8 cellular contexts compared by ENCODE assay signal in the genomic region with DNA sequence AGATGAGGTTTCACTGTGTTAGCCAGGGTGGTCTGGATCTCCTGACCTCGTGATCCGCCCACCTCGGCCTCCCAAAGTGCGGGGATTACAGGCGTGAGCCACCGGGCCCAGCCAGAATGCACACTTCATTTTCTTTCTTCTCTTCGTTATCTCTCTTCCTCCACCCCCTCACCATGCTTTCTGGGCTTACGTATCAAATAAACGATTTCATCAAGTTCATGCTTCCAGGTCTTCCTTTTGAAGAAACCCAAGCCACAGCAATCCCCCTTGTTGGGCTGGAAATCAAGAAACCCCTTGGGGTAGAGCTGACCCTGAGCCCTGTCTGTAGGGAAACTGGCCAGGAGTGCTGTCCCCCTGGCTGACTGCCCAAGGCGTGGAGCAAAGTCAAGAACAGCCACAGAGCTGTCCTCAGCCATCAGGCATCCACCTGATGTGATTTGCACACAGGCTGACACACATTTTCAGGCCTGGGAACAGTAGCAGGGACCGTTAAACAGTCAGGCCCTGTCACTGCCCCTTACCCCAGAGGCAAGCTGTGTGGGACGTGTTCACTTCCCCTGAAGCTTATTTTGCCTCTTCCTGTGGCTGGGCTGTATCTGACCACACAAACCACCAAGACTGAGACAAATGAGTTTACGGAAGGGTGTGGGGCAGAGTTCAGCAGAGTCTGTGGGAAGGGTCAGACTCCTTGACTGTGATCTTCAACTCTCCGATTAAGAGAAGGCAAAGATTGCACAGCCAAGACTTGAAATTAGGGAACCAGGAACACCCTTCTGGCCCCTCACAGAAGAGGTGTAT. TPM values are rescaled to one million over a fixed set of nuclear protein-coding genes. Genes with fewer than 3 reads are reported as not detected.
DNase-seq lines count a peak whose midpoint lies in the region; ATAC-seq and TF ChIP-seq lines count a peak whose summit lies in the region.

No MANE protein-coding gene starts in this region.

- peak overlapping the region in 1 of 8 donors; percentile 42 for H3K4me3 ChIP-seq in spleen

- WGBS in spleen, 5 donors, result 11 to 24% (median 15%) methylated on average over 13 to 14 of the region's 14 CpGs

- TF ChIP-seq POLR2A in spleen (IDR thresholded peaks at IDR 0.05), result no peak

- TF ChIP-seq CTCF in spleen (IDR thresholded peaks at IDR 0.05 in 8 of 11, conservative IDR thresholded peaks at IDR 0.05 in 3 of 11), result no peak

- H3K9me3 Mint-ChIP-seq in activated CD4-positive, alpha-beta T cell treated with anti-CD3 and anti-CD28 coated beads, Interleukin-2, amount 10 ng/mL, durations not matched to agents 24 days and 14 days, result peaks cover 14% of the 10 kb centered on the region

- H3K4me1 Mint-ChIP-seq in activated CD4-positive, alpha-beta T cell treated with anti-CD3 and anti-CD28 coated beads, Interleukin-2, amount 10 ng/mL, durations not matched to agents 24 days and 14 days, result peaks cover 39% of the 10 kb centered on the region

- H3K4me3 Mint-ChIP-seq in activated CD4-positive, alpha-beta T cell treated with anti-CD3 and anti-CD28 coated beads, Interleukin-2, amount 10 ng/mL, durations not matched to agents 24 days and 14 days, result peak overlapping the region; percentile 72

- H3K36me3 Mint-ChIP-seq in activated CD4-positive, alpha-beta T cell treated with anti-CD3 and anti-CD28 coated beads, Interleukin-2, amount 10 ng/mL, durations not matched to agents 24 days and 14 days (ENCODE audit: low read depth), result peaks cover 21% of the 10 kb centered on the region

- H3K4me1 ChIP-seq in spleen, result peaks cover 18 to 74% (median 32%) of the 10 kb centered on the region in 6 donors

- H3K27ac ChIP-seq in spleen, result peak overlapping the region; percentile 24 to 91 (median 80)

- H3K27ac Mint-ChIP-seq in activated CD4-positive, alpha-beta T cell treated with anti-CD3 and anti-CD28 coated beads, Interleukin-2, amount 10 ng/mL, durations not matched to agents 24 days and 14 days, result peak overlapping the region; percentile 91

- peak; percentile 91 for DNase-seq in CMK (ENCODE audit: low read depth)
- DNase-seq in activated CD4-positive, alpha-beta T cell treated with anti-CD3 and anti-CD28 coated beads, Interleukin-2, amount 10 ng/mL, durations not matched to agents 24 days and 14 days, result peak; percentile 92
- peak in 30 of 42 donors; percentile 7 to 64 (median 33) for DNase-seq in head of caudate nucleus
- peak; percentile 88 for DNase-seq in spleen
- no peak for DNase-seq in NCI-H524 (lab: John Stamatoyannopoulos, UW)
- DNase-seq in NCI-H1092 treated with DMSO at 0.1 percent for 48 hours (lab: John Stamatoyannopoulos, UW), result no peak

- intact Hi-C loops in activated CD4-positive, alpha-beta T cell treated with anti-CD3 and anti-CD28 coated beads, Interleukin-2, amount 10 ng/mL, durations not matched to agents 24 days and 14 days (cut with micrococcal nuclease), result loop anchor here (1.0 kb wide), 2 partner anchors 9 to 15 kb away; partner anchors contain the start of gene NMUR1
- intact Hi-C loops in head of caudate nucleus (cut with DNase I), result no loop called here
- intact Hi-C loops in spleen (cut with DNase I; ENCODE audit: low total_unique reads), result no loop called here

- no peaks in the 10 kb centered on the region for H3K36me3 ChIP-seq in spleen

- peaks cover 3 to 17% (median 12%) of the 10 kb centered on the region in 8 donors for H3K9me3 ChIP-seq in spleen

- ATAC-seq in GM19467 (IDR thresholded peaks at IDR 0.05; ENCODE audit: unreplicated experiment), result peak; percentile 99
- ATAC-seq in HG03571 (IDR thresholded peaks at IDR 0.05; ENCODE audit: unreplicated experiment), result peak; percentile 99

- peaks cover 8% of the 10 kb centered on the region for H3K27me3 Mint-ChIP-seq in activated CD4-positive, alpha-beta T cell treated with anti-CD3 and anti-CD28 coated beads, Interleukin-2, amount 10 ng/mL, durations not matched to agents 24 days and 14 days

- H3K27me3 ChIP-seq in spleen (replicated peaks in 1 of 7), result no peaks in the 10 kb centered on the region

RNA-seq across cellular contexts. Expression of gene NMUR1, which starts 15.1 kb away (rescaled TPM):
- total RNA-seq in activated CD4-positive, alpha-beta T cell treated with anti-CD3 and anti-CD28 coated beads, Interleukin-2, amount 10 ng/mL, durations not matched to agents 24 days and 14 days, result 0.09 TPM in 1 of 2 replicates, not detected in the other
- 1 to 10 TPM in 6 of 7 donors, under 1 TPM in 1; 0.79 to 6.2 (median 3.1) TPM for total RNA-seq in spleen
- 1 to 10 TPM in 1 of 3 donors, under 1 TPM in 2; 0.32 to 1.0 (median 0.83) TPM for polyA plus RNA-seq in spleen

RNA-seq across cellular contexts. Expression of gene TEX44, which starts 47.4 kb away (rescaled TPM):
- not detected in 2 replicates for total RNA-seq in activated CD4-positive, alpha-beta T cell treated with anti-CD3 and anti-CD28 coated beads, Interleukin-2, amount 10 ng/mL, durations not matched to agents 24 days and 14 days
- not detected for total RNA-seq in spleen
- polyA plus RNA-seq in spleen, result not detected

Comparison
In these comparisons a context has a peak if more than half of its experiments do, and no peak if none do; other contexts are left out.
1. DNase-seq: peak in CMK (single experiment), activated CD4-positive, alpha-beta T cell treated with anti-CD3 and anti-CD28 coated beads, Interleukin-2, amount 10 ng/mL, durations not matched to agents 24 days and 14 days (single experiment), head of caudate nucleus (30 of 42) and spleen (single experiment); none in NCI-H524 (0 of 2) and NCI-H1092 treated with DMSO at 0.1 percent for 48 hours (single experiment).